ENCODE assay signal across 8 cellular contexts in genomic region chr19:58380736-58381459, GRCh38. TPM values are rescaled to one million over a fixed set of nuclear protein-coding genes. Genes with fewer than 3 reads are reported as not detected.
DNase-seq lines count a peak whose midpoint lies in the region; ATAC-seq and TF ChIP-seq lines count a peak whose summit lies in the region.

Gene ZNF837, minus strand, starts transcription at chr19:58381030. Its CDS starts 11,698 bp downstream, at chr19:58369332.

- H3K27ac ChIP-seq in cingulate gyrus (ENCODE audit: low read depth, low read length) = peak within 1 kb of the TSS; percentile 85

- POLR2A ChIA-PET in BJ (lab: Charles Lee) = interaction anchor here (0.7 kb wide), 1 partner anchor 24 kb away, joined by 3 read pairs; no protein-coding TSS in a partner anchor

- TF ChIP-seq CTCF in BJ (IDR thresholded peaks at IDR 0.05; ENCODE audit: insufficient read depth, low read depth, low read length) (no peak), kidney epithelial cell (IDR thresholded peaks at IDR 0.05; ENCODE audit: insufficient read depth, low read length, poor library complexity, severe bottlenecking) (no peak)

- H3K36me3 ChIP-seq in BJ (ENCODE audit: control insufficient read depth, insufficient read depth, low read length) (no peaks in the 10 kb centered on the region), kidney epithelial cell (ENCODE audit: control insufficient read depth, insufficient read depth, low read length) (no peaks in the 10 kb centered on the region)

- H3K27me3 ChIP-seq in BJ (ENCODE audit: control insufficient read depth, insufficient read depth, low read length) = no peaks in the 10 kb centered on the region
- H3K27me3 ChIP-seq in kidney epithelial cell (ENCODE audit: control insufficient read depth, insufficient read depth, low read length) = no peaks in the 10 kb centered on the region

- ATAC-seq in HG03457 (IDR thresholded peaks at IDR 0.05; ENCODE audit: unreplicated experiment) = peak; percentile 70

- peak within 1 kb of the TSS; percentile 62 for H3K4me3 ChIP-seq in BJ (ENCODE audit: low read depth, low read length)
- peak within 1 kb of the TSS; percentile 67 for H3K4me3 ChIP-seq in kidney epithelial cell (ENCODE audit: low read depth, low read length)

- CTCF ChIA-PET in BJ (lab: Yijun Ruan, JAX) = interaction anchor here (0.6 kb wide), 1 partner anchor 168 kb away, joined by 3 read pairs; no protein-coding TSS in a partner anchor

- peak; percentile 100 for DNase-seq in BJ (ENCODE audit: low read depth)
- DNase-seq in GM19240 (ENCODE audit: insufficient read length, low spot score) = peak; percentile 94
- peak; percentile 100 for DNase-seq in NCI-H524 (lab: John Stamatoyannopoulos, UW)
- DNase-seq in activated CD4-positive, alpha-beta T cell treated with anti-CD3 and anti-CD28 coated beads for 4 hours = peak; percentile 97 to 99
- peak; percentile 100 for DNase-seq in kidney epithelial cell (ENCODE audit: low read depth)
- peak; percentile 98 for DNase-seq in stimulated activated CD4-positive, alpha-beta T cell treated with anti-CD3 and anti-CD28 coated beads, Interleukin-15, amount 100 ng/mL, for 24 hours

RNA-seq across cellular contexts. Expression of gene ZNF837, which starts in this region (rescaled TPM):
- 0.47 and 0.82 TPM in 2 replicates for polyA plus RNA-seq in BJ (2011; rRNA removed)
- polyA minus RNA-seq in BJ (2011; rRNA and poly(A)+ RNA removed) = 0.38 and 0.41 TPM in 2 replicates
- 4.3 and 5.9 TPM in 2 replicates for total RNA-seq in kidney epithelial cell

Comparison
In these comparisons a context has a peak if more than half of its experiments do, and no peak if none do; other contexts are left out.
1. Peak in every context shown above with its lines: DNase-seq, ATAC-seq, H3K4me3 ChIP-seq and H3K27ac ChIP-seq.
2. Peak in DNase-seq and H3K4me3 ChIP-seq in BJ; RNA of the gene not detected or under 1 TPM.